In the genomic region with DNA sequence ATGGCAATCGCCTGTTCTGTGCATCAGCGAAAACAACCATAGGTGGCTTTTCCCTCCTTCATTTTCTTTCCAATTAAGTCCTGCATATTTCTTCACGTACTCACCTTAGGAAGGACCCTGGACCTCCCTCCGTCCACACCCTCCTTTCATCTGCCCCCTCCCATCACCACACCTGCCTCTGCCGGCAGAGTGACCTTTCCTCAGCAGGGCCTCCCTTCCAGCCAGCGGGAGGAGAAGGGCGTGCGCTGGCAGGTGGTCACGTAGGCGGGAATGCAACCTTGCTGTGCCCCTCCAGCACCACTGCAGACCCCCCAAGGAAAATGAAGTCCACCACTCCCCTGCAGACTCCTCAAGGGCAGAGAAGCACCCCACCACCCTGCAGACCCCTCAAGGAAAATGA, we compare ENCODE assay signal across 1 cellular context.
TF ChIP-seq lines count a peak whose summit lies in the region.

No MANE protein-coding gene starts in this region.

TF ChIP-seq in H1, 55 proteins besides CTCF, POLR2A, EP300 and RAD21 (continued from another document):
- TF ChIP-seq, protein P1, sequence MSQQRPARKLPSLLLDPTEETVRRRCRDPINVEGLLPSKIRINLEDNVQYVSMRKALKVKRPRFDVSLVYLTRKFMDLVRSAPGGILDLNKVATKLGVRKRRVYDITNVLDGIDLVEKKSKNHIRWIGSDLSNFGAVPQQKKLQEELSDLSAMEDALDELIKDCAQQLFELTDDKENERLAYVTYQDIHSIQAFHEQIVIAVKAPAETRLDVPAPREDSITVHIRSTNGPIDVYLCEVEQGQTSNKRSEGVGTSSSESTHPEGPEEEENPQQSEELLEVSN (IDR thresholded peaks at IDR 0.05), result peak; percentile 64
